Comparison of ENCODE assay signal across 8 cellular contexts in the genomic region with DNA sequence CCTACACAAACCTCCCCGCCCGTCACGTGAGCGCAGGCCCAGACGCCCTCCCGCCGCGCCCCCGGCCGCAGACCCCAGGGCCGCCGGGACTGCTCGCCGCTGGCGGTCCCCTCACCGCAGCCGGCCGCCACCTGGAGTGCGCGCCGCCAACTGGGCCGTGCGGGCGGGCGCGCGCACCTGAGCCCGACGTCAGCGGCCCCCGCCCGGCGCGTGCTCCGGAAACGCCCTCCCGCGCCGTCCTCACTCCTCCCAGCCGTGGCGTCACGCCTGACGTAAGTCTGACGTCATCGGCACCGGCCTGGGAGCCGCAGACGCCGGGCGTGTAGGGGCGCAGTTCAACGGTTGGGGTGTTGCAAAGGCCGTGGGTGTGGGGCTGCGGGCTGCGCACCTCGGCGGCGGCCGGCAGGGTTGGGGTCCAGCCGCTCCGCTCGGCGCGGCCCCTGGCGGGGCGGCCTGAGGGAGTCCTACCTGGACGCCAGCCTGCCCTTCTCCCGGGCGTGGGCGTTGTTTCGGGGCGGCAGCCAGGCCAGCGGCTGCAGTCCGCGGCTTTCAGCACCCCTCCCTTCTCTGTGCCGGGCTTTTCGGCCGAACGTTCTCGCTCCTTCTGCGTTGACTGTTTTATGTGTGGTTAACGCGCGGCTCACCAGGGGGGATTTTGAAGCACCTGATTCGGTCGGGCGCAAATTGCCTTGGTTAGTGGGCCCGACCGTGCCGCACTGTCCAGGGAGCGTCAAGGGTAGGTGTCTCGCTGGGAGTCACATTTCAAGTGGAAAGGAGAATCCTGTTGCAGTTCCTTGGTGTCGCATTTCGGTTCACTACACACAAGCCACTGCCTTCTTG. TPM values are rescaled to one million over a fixed set of nuclear protein-coding genes. Genes with fewer than 3 reads are reported as not detected.
DNase-seq lines count a peak whose midpoint lies in the region; ATAC-seq, FAIRE-seq and TF ChIP-seq lines count a peak whose summit lies in the region.

JOSD1 (minus strand) TSS at position 155 of the 840 bp plus-strand sequence. CDS start 956 bp downstream, outside the sequence.

- DNase-seq in AML-193 (lab: John Stamatoyannopoulos, UW) (peak; percentile 62 to 69), GM19239 (ENCODE audit: insufficient read length, low spot score) (peak; percentile 83), NCI-H748 treated with DMSO at 0.1 percent for 48 hours (lab: John Stamatoyannopoulos, UW) (peak; percentile 55), left lung (peak; percentile 96 to 99)
- DNase-seq in activated CD4-positive, alpha-beta T cell treated with anti-CD3 and anti-CD28 coated beads, Interleukin-2, amount 50 U/mL, for 48 hours: peak; percentile 98
- peak; percentile 96 for DNase-seq in stimulated activated CD4-positive, alpha-beta T cell treated with anti-CD3 and anti-CD28 coated beads, Interleukin-2, amount 100 ng/mL, for 4 hours (ENCODE audit: low read depth)

- peak within 1 kb of the TSS; percentile 73 to 77 for H3K4me3 ChIP-seq in left lung

- intact Hi-C loops in dendritic cell treated with granulocyte-macrophage colony-stimulating factor and Interleukin-4, amounts not matched to agents 40 ng/mL and 50 ng/mL, for 4 days (cut with micrococcal nuclease): no loop called here
- intact Hi-C loops in left lung (cut with DNase I): no loop called here

- TF ChIP-seq CTCF in left lung (IDR thresholded peaks at IDR 0.05): no peak

- peak within 1 kb of the TSS; percentile 90 for H3K27ac Mint-ChIP-seq in dendritic cell treated with granulocyte-macrophage colony-stimulating factor and Interleukin-4, amounts not matched to agents 40 ng/mL and 50 ng/mL, for 4 days

- H3K27me3 ChIP-seq in left lung: no peaks in the 10 kb centered on the region

- FAIRE-seq in GM19239 (lab: Jason Lieb, UNC): peak; percentile 87

- H3K4me1 Mint-ChIP-seq in dendritic cell treated with granulocyte-macrophage colony-stimulating factor and Interleukin-4, amounts not matched to agents 40 ng/mL and 50 ng/mL, for 4 days (ENCODE audit: low read depth): peaks cover 51% of the 10 kb centered on the region

- peaks cover 31% of the 10 kb centered on the region for H3K36me3 Mint-ChIP-seq in dendritic cell treated with granulocyte-macrophage colony-stimulating factor and Interleukin-4, amounts not matched to agents 40 ng/mL and 50 ng/mL, for 4 days (ENCODE audit: low read depth)

- H3K27me3 Mint-ChIP-seq in dendritic cell treated with granulocyte-macrophage colony-stimulating factor and Interleukin-4, amounts not matched to agents 40 ng/mL and 50 ng/mL, for 4 days: no peaks in the 10 kb centered on the region

- H3K4me1 ChIP-seq in left lung: peaks cover 25 to 62% of the 10 kb centered on the region in 2 donors

- H3K4me3 Mint-ChIP-seq in dendritic cell treated with granulocyte-macrophage colony-stimulating factor and Interleukin-4, amounts not matched to agents 40 ng/mL and 50 ng/mL, for 4 days: peak within 1 kb of the TSS; percentile 77

- ATAC-seq in HG03520 (IDR thresholded peaks at IDR 0.05; ENCODE audit: unreplicated experiment) (peak; percentile 35), left lung (peak; percentile 58)

- H3K27ac ChIP-seq in left lung: peak within 1 kb of the TSS; percentile 96 to 98

- H3K36me3 ChIP-seq in left lung: peaks cover 0 to 6% of the 10 kb centered on the region in 2 donors

- no peaks in the 10 kb centered on the region for H3K9me3 ChIP-seq in left lung

- H3K9me3 Mint-ChIP-seq in dendritic cell treated with granulocyte-macrophage colony-stimulating factor and Interleukin-4, amounts not matched to agents 40 ng/mL and 50 ng/mL, for 4 days: no peaks in the 10 kb centered on the region

RNA-seq across cellular contexts. Expression of gene JOSD1, which starts in this region (rescaled TPM):
- 10 to 100 TPM; 55.6 to 57.3 TPM for total RNA-seq in left lung

Comparison
In these comparisons a context has a peak if more than half of its experiments do, and no peak if none do; other contexts are left out.
1. Peak in every context shown above with its lines: DNase-seq, ATAC-seq, H3K4me3 ChIP-seq and H3K27ac ChIP-seq.